ENCODE assay signal across 8 cellular contexts in the genomic region with DNA sequence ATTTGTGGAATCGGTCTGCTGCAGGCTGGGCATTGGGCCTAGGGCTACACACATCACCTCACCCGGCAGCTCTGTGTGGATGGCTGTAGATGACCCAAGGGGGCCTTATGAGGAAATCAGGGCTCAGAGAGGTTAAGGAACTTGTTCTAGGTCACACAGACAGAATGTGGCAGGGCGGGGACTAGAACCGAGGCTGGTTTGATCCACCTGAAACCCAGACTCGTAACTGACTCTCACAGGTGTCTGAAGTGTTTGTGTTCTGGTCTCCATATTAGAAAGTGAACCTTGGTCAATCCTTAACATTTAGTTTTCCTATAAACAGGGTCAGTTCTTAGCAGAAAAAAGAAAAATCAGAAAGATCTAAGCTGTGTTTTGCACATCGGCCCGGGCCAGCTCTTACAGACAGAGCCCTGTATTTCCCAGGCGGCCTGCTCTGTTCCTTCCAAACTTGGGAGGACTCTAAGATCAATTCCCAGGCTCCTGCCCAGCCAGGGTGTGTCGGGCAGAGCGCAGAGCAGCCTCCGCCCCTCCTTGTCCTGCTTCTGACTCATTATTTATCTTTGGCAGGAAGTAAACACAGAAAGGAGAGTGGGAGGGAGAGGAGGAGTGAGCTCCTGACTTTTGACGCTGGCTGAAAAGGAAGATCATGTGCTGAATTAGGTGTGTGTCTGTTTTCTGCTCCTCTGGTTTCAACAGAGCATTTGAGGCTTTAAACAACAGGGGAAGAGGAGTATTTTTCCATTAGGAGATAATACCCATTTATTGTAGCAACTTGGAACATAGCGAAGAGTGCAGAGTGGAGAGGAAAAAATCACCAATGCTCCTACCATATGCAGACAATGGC.
A peak's percentile ranks its signal among the peaks of the same experiment; 100 is the strongest.
DNase-seq lines count a peak whose midpoint lies in the region; ATAC-seq and TF ChIP-seq lines count a peak whose summit lies in the region.

No MANE protein-coding gene starts in this region.

- DNase-seq in ACHN: peak; percentile 75
- DNase-seq in SW480 (ENCODE audit: low spot score): peak; percentile 95
- peak; percentile 79 to 87 for DNase-seq in foreskin keratinocyte
- no peak for DNase-seq in activated T-cell treated with anti-CD3 and anti-CD28 coated beads, Interleukin-2, amount 50 U/mL, for 48 hours

- peak overlapping the region; percentile 68 for H2AFZ ChIP-seq in parathyroid adenoma

- peak; percentile 36; the same call in 1 of the 2 replicates for TF ChIP-seq RAD21 in Ishikawa (IDR thresholded peaks at IDR 0.05; ENCODE audit: low read depth)

- H3K27ac ChIP-seq in foreskin keratinocyte (peak overlapping the region; percentile 96), parathyroid adenoma (peak overlapping the region; percentile 42)

- H3K27me3 ChIP-seq in foreskin keratinocyte (no peaks in the 10 kb centered on the region), parathyroid adenoma (ENCODE audit: control insufficient read depth, insufficient read depth, low read length) (no peaks in the 10 kb centered on the region)

- H3K36me3 ChIP-seq in parathyroid adenoma (ENCODE audit: control insufficient read depth, insufficient read depth, low read length): no peaks in the 10 kb centered on the region

- H3K9me3 ChIP-seq in parathyroid adenoma (ENCODE audit: control insufficient read depth, low read length): no peaks in the 10 kb centered on the region

- ATAC-seq in foreskin keratinocyte (peak; percentile 100), GM18861 (IDR thresholded peaks at IDR 0.05; ENCODE audit: unreplicated experiment) (no peak), GM18870 (IDR thresholded peaks at IDR 0.05; ENCODE audit: unreplicated experiment) (no peak)

- H3K4me3 ChIP-seq in parathyroid adenoma (ENCODE audit: low read depth, low read length): no peak overlapping the region

- peak overlapping the region; percentile 38 for H3K4me2 ChIP-seq in parathyroid adenoma (ENCODE audit: low read length)

- no peak for TF ChIP-seq CTCF in foreskin keratinocyte (conservative IDR thresholded peaks at IDR 0.05)
- no peak for TF ChIP-seq CTCF in parathyroid adenoma (IDR thresholded peaks at IDR 0.05)

- H3K4me1 ChIP-seq in foreskin keratinocyte: peaks cover 4% of the 10 kb centered on the region
- peaks cover 4% of the 10 kb centered on the region for H3K4me1 ChIP-seq in parathyroid adenoma

- TF ChIP-seq EP300 in Ishikawa (IDR thresholded peaks at IDR 0.05; ENCODE audit: borderline replicate concordance): no peak

- no peak overlapping the region for H3K9ac ChIP-seq in parathyroid adenoma

- no peaks in the 10 kb centered on the region for H3K79me2 ChIP-seq in parathyroid adenoma

- in situ Hi-C loops in ACHN (cut with HindIII; ENCODE audit: low pct_ligation_motif_present, low pct_unique_long_range_greater_than_20kb, low sequenced_read_pairs): no loop called here

TF ChIP-seq in Ishikawa, 13 proteins besides CTCF, POLR2A, EP300 and RAD21:
- TF ChIP-seq EGR1 (IDR thresholded peaks at IDR 0.05): peak; percentile 31; the same call in 1 of the 2 replicates
- TF ChIP-seq TCF12 (IDR thresholded peaks at IDR 0.05; ENCODE audit: low read depth): peak; percentile 63; the same call in 1 of the 2 replicates
- TF ChIP-seq REST (IDR thresholded peaks at IDR 0.05; ENCODE audit: low read depth): no peak
- TF ChIP-seq FOXM1 (IDR thresholded peaks at IDR 0.05; ENCODE audit: borderline replicate concordance, low read depth): no peak
- TF ChIP-seq USF1 (IDR thresholded peaks at IDR 0.05): no peak; the same call in 1 of the 2 replicates
- 0 out of 2 replicates have a peak, but pooled peaks have one; percentile 52 for TF ChIP-seq YY1 (IDR thresholded peaks at IDR 0.05; ENCODE audit: low read depth)
- TF ChIP-seq, protein P1, sequence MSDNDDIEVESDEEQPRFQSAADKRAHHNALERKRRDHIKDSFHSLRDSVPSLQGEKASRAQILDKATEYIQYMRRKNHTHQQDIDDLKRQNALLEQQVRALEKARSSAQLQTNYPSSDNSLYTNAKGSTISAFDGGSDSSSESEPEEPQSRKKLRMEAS (IDR thresholded peaks at IDR 0.05): 0 out of 2 replicates have a peak, but pooled peaks have one; percentile 64
- TF ChIP-seq NFIC (IDR thresholded peaks at IDR 0.05): peak; percentile 19; the same call in 1 of the 2 replicates

Comparison
In these comparisons a context has a peak if more than half of its experiments do, and no peak if none do; other contexts are left out.
1. DNase-seq: peak in ACHN (single experiment), SW480 (single experiment) and foreskin keratinocyte (2 of 2); none in activated T-cell treated with anti-CD3 and anti-CD28 coated beads, Interleukin-2, amount 50 U/mL, for 48 hours (0 of 2).